Comparison of ENCODE assay signal across 9 cellular contexts in genomic region chr21:33286600-33287456, GRCh38. TPM values are rescaled to one million over a fixed set of nuclear protein-coding genes. Genes with fewer than 3 reads are reported as not detected.
A peak's percentile ranks its signal among the peaks of the same experiment; 100 is the strongest.
DNase-seq lines count a peak whose midpoint lies in the region; ATAC-seq lines count a peak whose summit lies in the region.
"Had no signal": no experiment of that assay in that cellular context is flagged by ENCODE, and none has a peak within 500 bp of the region (broad histone marks: within the 10 kb centered on the region; RNA-seq: fewer than 3 reads in every experiment).

No MANE protein-coding gene starts in this region.

- no peaks in the 10 kb centered on the region for H3K9me3 ChIP-seq in duodenal mucosa (ENCODE audit: control insufficient read depth in 1 of 2, low read length in 2 of 2)

- no peak overlapping the region for H3K9ac ChIP-seq in duodenal mucosa (ENCODE audit: low read depth in 1 of 2, low read length in 2 of 2)

- ATAC-seq in HG03432 (IDR thresholded peaks at IDR 0.05; ENCODE audit: unreplicated experiment), result no peak
- ATAC-seq: Panc1 had no signal

- no peaks in the 10 kb centered on the region for H3K27me3 ChIP-seq in duodenal mucosa (ENCODE audit: control insufficient read depth in 1 of 2, insufficient read depth in 2 of 2, low read length in 2 of 2)

- H3K27ac ChIP-seq in duodenal mucosa (ENCODE audit: low read depth, low read length), result peak overlapping the region; percentile 14
- no peak overlapping the region for H3K27ac ChIP-seq in caudate nucleus (ENCODE audit: low read depth, low read length)

- H3K4me3 ChIP-seq in duodenal mucosa (ENCODE audit: low read depth in 1 of 2, low read length in 2 of 2), result no peak overlapping the region

- peaks cover 11% of the 10 kb centered on the region in 2 donors for H3K4me1 ChIP-seq in duodenal mucosa (ENCODE audit: control insufficient read depth in 1 of 2, insufficient read depth in 2 of 2, low read length in 2 of 2)

- peak; percentile 88 for DNase-seq in A172 (ENCODE audit: low spot score)
- DNase-seq in NCI-H226, result peak; percentile 90
- peak; percentile 61 for DNase-seq in mucosa of gallbladder (ENCODE audit: low spot score)
- DNase-seq in caudate nucleus (lab: John Stamatoyannopoulos, UW), result no peak
- no peak for DNase-seq in NK-92 (lab: John Stamatoyannopoulos, UW; ENCODE audit: unreplicated experiment)
- DNase-seq in midbrain (lab: John Stamatoyannopoulos, UW), result no peak

- peaks cover 28 to 64% of the 10 kb centered on the region in 2 donors for H3K36me3 ChIP-seq in duodenal mucosa (ENCODE audit: control insufficient read depth in 1 of 2, insufficient read depth in 2 of 2, low read length in 2 of 2)

RNA-seq across cellular contexts. Expression of gene IL10RB, which starts 20.7 kb away (rescaled TPM):
- 64.9 and 67.7 TPM in 2 replicates for total RNA-seq in A172 (2014; rRNA removed; shearing (Covaris generic))
- total RNA-seq in mucosa of gallbladder, result 31.2 TPM

RNA-seq across cellular contexts. Expression of gene IFNAR1, which starts 37.9 kb away (rescaled TPM):
- total RNA-seq in A172 (2014; rRNA removed; shearing (Covaris generic)), result 15.7 and 20.5 TPM in 2 replicates
- 59.0 TPM for total RNA-seq in mucosa of gallbladder

RNA-seq across cellular contexts. Expression of gene IFNAR2, which starts 57.1 kb away (rescaled TPM):
- 3.6 and 10.4 TPM in 2 replicates for total RNA-seq in A172 (2014; rRNA removed; shearing (Covaris generic))
- total RNA-seq in mucosa of gallbladder, result 31.5 TPM

Comparison
In these comparisons a context has a peak if more than half of its experiments do, and no peak if none do; other contexts are left out.
1. DNase-seq: peak in A172 (single experiment), NCI-H226 (single experiment) and mucosa of gallbladder (single experiment); none in caudate nucleus (0 of 61), NK-92 (single experiment) and midbrain (single experiment).